Comparison of ENCODE assay signal across 31 cellular contexts in genomic region chr6:19268117-19268516, GRCh38.
A peak's percentile ranks its signal among the peaks of the same experiment; 100 is the strongest.
DNase-seq lines count a peak whose midpoint lies in the region; ATAC-seq and TF ChIP-seq lines count a peak whose summit lies in the region.
"Had no signal": no experiment of that assay in that cellular context is flagged by ENCODE, and none has a peak within 500 bp of the region (broad histone marks: within the 10 kb centered on the region; RNA-seq: fewer than 3 reads in every experiment).

No MANE protein-coding gene starts in this region.

- H3K27me3 ChIP-seq in Panc1 (ENCODE audit: control insufficient read depth, insufficient read depth, low read length): no peaks in the 10 kb centered on the region
- no peaks in the 10 kb centered on the region for H3K27me3 ChIP-seq in left lung
- no peaks in the 10 kb centered on the region for H3K27me3 ChIP-seq in CD4-positive, alpha-beta memory T cell (ENCODE audit: insufficient read depth, low read length)
- H3K27me3 ChIP-seq in spleen (replicated peaks in 1 of 7): no peaks in the 10 kb centered on the region
- H3K27me3 ChIP-seq: BLaER1, esophagus squamous epithelium, right atrium auricular region, tibial nerve had no signal

- peak; percentile 1 for DNase-seq in A172 (ENCODE audit: low spot score)
- peak; percentile 51 for DNase-seq in DMS79 treated with DMSO at 0.1 percent for 48 hours (lab: John Stamatoyannopoulos, UW)
- no peak for DNase-seq in Panc1 (ENCODE audit: low read depth, low spot score)
- no peak for DNase-seq in left lung
- DNase-seq in CD4-positive, alpha-beta memory T cell: no peak
- no peak for DNase-seq in OCI-M2 (lab: John Stamatoyannopoulos, UW; ENCODE audit: unreplicated experiment)
- no peak for DNase-seq in spleen
- no peak for DNase-seq in RPMI8226
- DNase-seq: ACHN; activated CD4-positive, alpha-beta T cell treated with anti-CD3 and anti-CD28 coated beads for 36 hours; activated effector memory CD4-positive, alpha-beta T cell treated with Interleukin-2 at 50 U/mL for 16 hours; activated T-cell treated with anti-CD3 and anti-CD28 coated beads for 4 hours; anterior cingulate cortex; caudate nucleus; esophagus squamous epithelium; foreskin melanocyte; Karpas-422; left ventricle myocardium inferior; midbrain; naive thymus-derived CD8-positive, alpha-beta T cell; NCI-H187; NCI-H2227 treated with DMSO at 0.1 percent for 48 hours; SK-N-SH; T-helper 2 cell had no signal

- ATAC-seq in Panc1: peak; percentile 90
- peak; percentile 84 for ATAC-seq in left lung
- ATAC-seq: activated CD4-positive, alpha-beta T cell treated with anti-CD3 and anti-CD28 coated beads for 36 hours; HepG2; naive thymus-derived CD8-positive, alpha-beta T cell had no signal

- H3K27ac ChIP-seq in Panc1 (ENCODE audit: low read length) (peak overlapping the region; percentile 67), left lung (no peak overlapping the region), spleen (no peak overlapping the region)
- H3K27ac ChIP-seq in CD4-positive, alpha-beta memory T cell (ENCODE audit: low read depth, low read length): no peak overlapping the region
- H3K27ac ChIP-seq: BLaER1, esophagus squamous epithelium, left ventricle myocardium inferior, right atrium auricular region, RWPE1, tibial nerve had no signal

- POLR2A ChIA-PET in Panc1 (lab: Charles Lee): no interaction called here
- POLR2A ChIA-PET in CD4-positive, alpha-beta memory T cell (lab: Charles Lee; ENCODE audit: partially characterized antibody): no interaction called here

- H3K36me3 ChIP-seq in Panc1 (ENCODE audit: control insufficient read depth, insufficient read depth, low read length) (no peaks in the 10 kb centered on the region), left lung (no peaks in the 10 kb centered on the region), spleen (no peaks in the 10 kb centered on the region)
- H3K36me3 ChIP-seq in CD4-positive, alpha-beta memory T cell (ENCODE audit: insufficient read depth, low read length): no peaks in the 10 kb centered on the region
- H3K36me3 ChIP-seq: BLaER1, esophagus squamous epithelium, left ventricle myocardium inferior, right atrium auricular region, tibial nerve had no signal

- peaks cover 0 to 8% (median 4%) of the 10 kb centered on the region in 8 donors for H3K9me3 Mint-ChIP-seq in CD4-positive, alpha-beta memory T cell

- H3K4me3 ChIP-seq in Panc1 (ENCODE audit: low read depth in 2 of 2, low read length in 2 of 2) (no peak overlapping the region), left lung (no peak overlapping the region), spleen (no peak overlapping the region)
- H3K4me3 ChIP-seq in CD4-positive, alpha-beta memory T cell (ENCODE audit: low read length in 2 of 2): no peak overlapping the region
- H3K4me3 ChIP-seq: BLaER1, esophagus squamous epithelium, left ventricle myocardium inferior, right atrium auricular region, smooth muscle cell, tibial nerve had no signal

- H3K9me3 ChIP-seq in Panc1 (ENCODE audit: control insufficient read depth, insufficient read depth, low read depth, low read length): no peaks in the 10 kb centered on the region
- H3K9me3 ChIP-seq in left lung: peaks cover 0 to 38% of the 10 kb centered on the region in 2 donors
- H3K9me3 ChIP-seq in CD4-positive, alpha-beta memory T cell (ENCODE audit: control insufficient read depth in 1 of 2, low read length in 2 of 2): no peaks in the 10 kb centered on the region
- H3K9me3 ChIP-seq in spleen: peaks cover 0 to 47% (median 27%) of the 10 kb centered on the region in 8 donors
- H3K9me3 ChIP-seq: esophagus squamous epithelium, SK-N-SH had no signal

- intact Hi-C loops in Panc1 (cut with micrococcal nuclease; ENCODE audit: unreplicated experiment) (no loop called here), left lung (cut with DNase I) (no loop called here), spleen (cut with DNase I; ENCODE audit: low total_unique reads) (no loop called here)
- intact Hi-C loops in CD4-positive, alpha-beta memory T cell (cut with micrococcal nuclease): no loop called here

- H3K4me1 ChIP-seq in Panc1 (ENCODE audit: control insufficient read depth, insufficient read depth, low read length) (peaks cover 6% of the 10 kb centered on the region; the same call in 1 of the 2 replicates), left lung (no peaks in the 10 kb centered on the region), spleen (no peaks in the 10 kb centered on the region)
- no peaks in the 10 kb centered on the region for H3K4me1 ChIP-seq in CD4-positive, alpha-beta memory T cell (ENCODE audit: insufficient read depth, low read length)
- H3K4me1 ChIP-seq: BLaER1, left ventricle myocardium inferior, right atrium auricular region, tibial nerve had no signal

- no peak overlapping the region for H3K27ac Mint-ChIP-seq in CD4-positive, alpha-beta memory T cell
- H3K27ac Mint-ChIP-seq: activated CD4-positive, alpha-beta T cell treated with anti-CD3 and anti-CD28 coated beads for 36 hours; activated naive CD8-positive, alpha-beta T cell; naive thymus-derived CD8-positive, alpha-beta T cell had no signal

- no peaks in the 10 kb centered on the region for H3K4me1 Mint-ChIP-seq in CD4-positive, alpha-beta memory T cell
- H3K4me1 Mint-ChIP-seq: activated CD4-positive, alpha-beta T cell treated with anti-CD3 and anti-CD28 coated beads for 36 hours; naive thymus-derived CD8-positive, alpha-beta T cell had no signal

- no peaks in the 10 kb centered on the region for H3K36me3 Mint-ChIP-seq in CD4-positive, alpha-beta memory T cell
- H3K36me3 Mint-ChIP-seq: activated naive CD8-positive, alpha-beta T cell; naive thymus-derived CD8-positive, alpha-beta T cell had no signal

- no peak for TF ChIP-seq POLR2A in spleen (IDR thresholded peaks at IDR 0.05)

- no peaks in the 10 kb centered on the region for H3K27me3 Mint-ChIP-seq in CD4-positive, alpha-beta memory T cell
- H3K27me3 Mint-ChIP-seq: activated CD4-positive, alpha-beta T cell treated with anti-CD3 and anti-CD28 coated beads for 36 hours; activated naive CD8-positive, alpha-beta T cell had no signal

- BruUV-seq in Panc1 (replicated peaks; lab: Mats Ljungman, UMichigan): no TSS peak

- CTCF ChIA-PET in Panc1 (lab: Charles Lee): no interaction called here
- CTCF ChIA-PET in CD4-positive, alpha-beta memory T cell (lab: Charles Lee; ENCODE audit: partially characterized antibody): no interaction called here

- 63 to 72% (median 68%) methylated on average over 2 of the region's 2 CpGs for WGBS in spleen, 5 donors

- TF ChIP-seq CTCF in Panc1 (IDR thresholded peaks at IDR 0.05): no peak
- no peak for TF ChIP-seq CTCF in left lung (IDR thresholded peaks at IDR 0.05)
- no peak for TF ChIP-seq CTCF in spleen (IDR thresholded peaks at IDR 0.05 in 8 of 11, conservative IDR thresholded peaks at IDR 0.05 in 3 of 11)

- no peak overlapping the region for H3K4me3 Mint-ChIP-seq in CD4-positive, alpha-beta memory T cell
- H3K4me3 Mint-ChIP-seq: activated CD4-positive, alpha-beta T cell treated with anti-CD3 and anti-CD28 coated beads for 36 hours; activated naive CD8-positive, alpha-beta T cell; naive thymus-derived CD8-positive, alpha-beta T cell had no signal

- in situ Hi-C loops in Panc1 (cut with HindIII; ENCODE audit: low pct_unique_long_range_greater_than_20kb, low sequenced_read_pairs): no loop called here

Comparison
In these comparisons a context has a peak if more than half of its experiments do, and no peak if none do; other contexts are left out.
1. DNase-seq: peak in A172 (single experiment) and DMS79 treated with DMSO at 0.1 percent for 48 hours (single experiment); none in Panc1 (single experiment), left lung (0 of 2), CD4-positive, alpha-beta memory T cell (0 of 5), OCI-M2 (single experiment), spleen (single experiment) and RPMI8226 (single experiment).